ENCODE assay signal across 8 cellular contexts in genomic region chr20:13800728-13801134, GRCh38. TPM values are rescaled to one million over a fixed set of nuclear protein-coding genes. Genes with fewer than 3 reads are reported as not detected.
DNase-seq lines count a peak whose midpoint lies in the region; ATAC-seq, FAIRE-seq and TF ChIP-seq lines count a peak whose summit lies in the region.

No MANE protein-coding gene starts in this region.

- H4K20me1 ChIP-seq in mammary epithelial cell (ENCODE audit: insufficient read depth, low read length) (no peaks in the 10 kb centered on the region), HepG2 (ENCODE audit: insufficient read depth, low read length) (no peaks in the 10 kb centered on the region)

- TF ChIP-seq CTCF in BE2C (IDR thresholded peaks at IDR 0.05; ENCODE audit: low read depth, low read length) (no peak), mammary epithelial cell (conservative IDR thresholded peaks at IDR 0.05 in 1 of 2, IDR thresholded peaks at IDR 0.05 in 1 of 2; ENCODE audit: extremely low read depth in 1 of 2, insufficient read depth in 1 of 2, low read depth in 1 of 2, low read length in 2 of 2) (no peak), HepG2 (CRISPR knock-in tag; IDR thresholded peaks at IDR 0.05) (peak; percentile 12; the same call in 1 of the 2 replicates)

- H3K27ac ChIP-seq in mammary epithelial cell (ENCODE audit: insufficient read depth, low read depth, low read length) (no peak overlapping the region), HepG2 (ENCODE audit: extremely low read length, insufficient read depth, low read length) (peak overlapping the region; percentile 34)

- H3K27me3 ChIP-seq in BE2C = no peaks in the 10 kb centered on the region
- H3K27me3 ChIP-seq in mammary epithelial cell (ENCODE audit: insufficient read depth, low read length) = no peaks in the 10 kb centered on the region
- no peaks in the 10 kb centered on the region for H3K27me3 ChIP-seq in HepG2 (ENCODE audit: control insufficient read depth in 1 of 2, insufficient read depth in 2 of 2, low read length in 2 of 2)

- intact Hi-C loops in mammary epithelial cell (cut with micrococcal nuclease) (no loop called here), HepG2 (cut with micrococcal nuclease; ENCODE audit: unreplicated experiment) (no loop called here)

- peak; percentile 93 for FAIRE-seq in HepG2 (lab: Jason Lieb, UNC)

- no peaks in the 10 kb centered on the region for H3K9me3 ChIP-seq in BE2C
- H3K9me3 ChIP-seq in mammary epithelial cell (replicated peaks; ENCODE audit: insufficient read depth, low read length) = no peaks in the 10 kb centered on the region
- H3K9me3 ChIP-seq in HepG2 (ENCODE audit: low read length) = no peaks in the 10 kb centered on the region

- H2AFZ ChIP-seq in mammary epithelial cell (ENCODE audit: low read depth, low read length) = no peak overlapping the region
- H2AFZ ChIP-seq in HepG2 (ENCODE audit: low read length) = no peak overlapping the region

- H3K4me1 ChIP-seq in BE2C (peaks cover 7% of the 10 kb centered on the region), mammary epithelial cell (ENCODE audit: insufficient read depth, low read length) (peaks cover 16% of the 10 kb centered on the region), HepG2 (ENCODE audit: insufficient read depth, low read length) (peaks cover 26% of the 10 kb centered on the region)

- H3K9ac ChIP-seq in mammary epithelial cell (ENCODE audit: insufficient read depth, low read length) (no peak overlapping the region), HepG2 (ENCODE audit: insufficient read depth, low read depth, low read length) (no peak overlapping the region)

- CTCF ChIA-PET in mammary epithelial cell (lab: Charles Lee; ENCODE audit: low non-redundant PET) = interaction anchor here (0.9 kb wide), 1 partner anchor 13 kb away, joined by 4 read pairs; no protein-coding TSS in a partner anchor
- CTCF ChIA-PET in HepG2 (lab: Yijun Ruan, JAX; ENCODE audit: low intra/inter-chr PET ratio, low total read pairs) = no interaction called here

- no peak overlapping the region for H3K4me3 ChIP-seq in BE2C (ENCODE audit: low read depth, low read length)
- no peak overlapping the region for H3K4me3 ChIP-seq in mammary epithelial cell (replicated peaks in 1 of 3; ENCODE audit: insufficient read depth in 1 of 3, low read depth in 2 of 3, low read length in 3 of 3)
- H3K4me3 ChIP-seq in HepG2 (replicated peaks in 1 of 3; ENCODE audit: insufficient read depth in 1 of 3, low read depth in 2 of 3, low read length in 3 of 3) = no peak overlapping the region

- H3K36me3 ChIP-seq in BE2C = peaks cover 74% of the 10 kb centered on the region
- peaks cover 26% of the 10 kb centered on the region for H3K36me3 ChIP-seq in mammary epithelial cell (ENCODE audit: insufficient read depth, low read length)
- peaks cover 27 to 80% of the 10 kb centered on the region in 2 experiments for H3K36me3 ChIP-seq in HepG2 (replicated peaks in 1 of 2; ENCODE audit: control insufficient read depth in 1 of 2, insufficient read depth in 2 of 2, low read length in 2 of 2)

- TF ChIP-seq EP300 in HepG2 (IDR thresholded peaks at IDR 0.05; ENCODE audit: low read depth in 2 of 2, low read length in 2 of 2) (peak in 1 of 2 experiments; percentile 18; a peak in 1 of 4 replicates), HepG2 (CRISPR knock-in tag; IDR thresholded peaks at IDR 0.05; ENCODE audit: borderline replicate concordance) (peak; percentile 45; the same call in 1 of the 2 replicates)

- in situ Hi-C loops in mammary epithelial cell (cut with MboI; ENCODE audit: low sequenced_read_pairs in 2 of 2) (no loop called here), HepG2 (cut with HindIII; ENCODE audit: extremely low pct_ligation_motif_present, low pct_unique_long_range_greater_than_20kb) (no loop called here)

- peak in 1 of 2 experiments; percentile 41; a peak in 1 of 4 replicates for TF ChIP-seq POLR2A in HepG2 (IDR thresholded peaks at IDR 0.05; ENCODE audit: insufficient read depth in 1 of 2, low read depth in 2 of 2, low read length in 2 of 2)

- dilution Hi-C loops in mammary epithelial cell (cut with HindIII; ENCODE audit: low sequenced_read_pairs) = no loop called here

- H3K79me2 ChIP-seq in mammary epithelial cell (ENCODE audit: insufficient read depth, low read length) (peaks cover 4% of the 10 kb centered on the region), HepG2 (ENCODE audit: insufficient read depth, low read length) (no peaks in the 10 kb centered on the region)

- BruUV-seq in mammary epithelial cell (replicated peaks; lab: Mats Ljungman, UMichigan) = no TSS peak
- BruUV-seq in HepG2 (replicated peaks; lab: Mats Ljungman, UMichigan) = no TSS peak

- DNase-seq in BE2C (peak; percentile 73), NCI-H1694 (lab: John Stamatoyannopoulos, UW) (peak; percentile 93), mammary epithelial cell (peak; percentile 94), HepG2 (ENCODE audit: low spot score) (peak; percentile 89)
- DNase-seq in activated CD8-positive, alpha-beta memory T cell treated with anti-CD3 and anti-CD28 coated beads for 24 hours = no peak
- DNase-seq in activated CD4-positive, alpha-beta T cell treated with anti-CD3 and anti-CD28 coated beads, Interleukin-2, amount 50 U/mL, for 4 hours = no peak
- no peak for DNase-seq in activated CD4-positive, alpha-beta T cell treated with anti-CD3 and anti-CD28 coated beads, Interleukin-2, amount 50 U/mL, for 1 hour

- POLR2A ChIA-PET in HepG2 (lab: Yijun Ruan, JAX) = interaction anchor here (1.7 kb wide), 2 partner anchors 12 to 16 kb away, joined by 8 to 14 read pairs; partner anchors contain the start of genes ESF1 and NDUFAF5

- TF ChIP-seq RAD21 in HepG2 (CRISPR knock-in tag; IDR thresholded peaks at IDR 0.05) = no peak

- ATAC-seq in HepG2 (peak; percentile 100), GM18520 (IDR thresholded peaks at IDR 0.05; ENCODE audit: unreplicated experiment) (no peak)

- peak overlapping the region; percentile 65 for H3K4me2 ChIP-seq in mammary epithelial cell (ENCODE audit: insufficient read depth, low read depth, low read length)
- H3K4me2 ChIP-seq in HepG2 (ENCODE audit: low read depth, low read length) = peak overlapping the region; percentile 23; the same call in 1 of the 2 replicates

- 0% methylated on average over 7 of the region's 7 CpGs for WGBS in mammary epithelial cell (ENCODE audit: low coverage, missing lambda C conversion rate)
- WGBS in HepG2 (ENCODE audit: low lambda C conversion rate) = 23% methylated on average over 7 of the region's 7 CpGs

RNA-seq across cellular contexts. Expression of gene NDUFAF5, which starts 15.9 kb away (rescaled TPM):
- 49.2 TPM for polyA plus RNA-seq in BE2C (2012; ENCODE audit: insufficient read depth, insufficient read length, low read depth)
- total RNA-seq in mammary epithelial cell (10 to 100 TPM; 10.8 to 34.7 TPM), HepG2 (2016; rRNA removed; fragmentation: Illumina TruSeq; extraction: Trizol) (66.7 and 86.0 TPM in 2 replicates)
- polyA plus RNA-seq in mammary epithelial cell (10.8 TPM), HepG2 (2011; rRNA removed) (18.7 and 23.1 TPM in 2 replicates)
- 19.1 TPM for polyA minus RNA-seq in mammary epithelial cell
- 30.8 and 32.0 TPM in 2 replicates for total RNA-seq in HepG2 (2016; cell fraction: cytosol; rRNA removed; fragmentation: Illumina TruSeq; extraction: Trizol; ENCODE audit: low read depth)
- total RNA-seq in HepG2 (2016; cell fraction: insoluble cytoplasmic fraction; rRNA removed; fragmentation: Illumina TruSeq; extraction: Trizol) = 74.9 and 86.0 TPM in 2 replicates
- total RNA-seq in HepG2 (2016; cell fraction: membrane; rRNA removed; fragmentation: Illumina TruSeq; extraction: Trizol) = 50.4 and 54.3 TPM in 2 replicates
- 91.1 and 92.0 TPM in 2 replicates for total RNA-seq in HepG2 (2016; cell fraction: nucleus; rRNA removed; fragmentation: Illumina TruSeq; extraction: Trizol)
- 10.1 and 15.3 TPM in 2 replicates for polyA plus RNA-seq in HepG2 (2011; cell fraction: cytosol; rRNA removed)
- 20.9 and 31.1 TPM in 2 replicates for polyA plus RNA-seq in HepG2 (2011; cell fraction: nucleus; rRNA removed)
- 27.5 and 36.0 TPM in 2 replicates for polyA plus RNA-seq in HepG2 (2012)
- polyA plus RNA-seq in HepG2 (2016; cell fraction: cytosol; fragmentation: Illumina TruSeq; extraction: Trizol; ENCODE audit: low read depth) = 19.8 and 21.6 TPM in 2 replicates
- polyA plus RNA-seq in HepG2 (2016; cell fraction: insoluble cytoplasmic fraction; fragmentation: Illumina TruSeq; extraction: Trizol; ENCODE audit: low read depth) = 63.1 and 68.5 TPM in 2 replicates
- 22.7 and 26.9 TPM in 2 replicates for polyA plus RNA-seq in HepG2 (2016; cell fraction: membrane; fragmentation: Illumina TruSeq; extraction: Trizol; ENCODE audit: low read depth)
- 87.8 and 109 TPM in 2 replicates for polyA plus RNA-seq in HepG2 (2016; cell fraction: nucleus; fragmentation: Illumina TruSeq; extraction: Trizol; ENCODE audit: insufficient read depth, low read depth)
- polyA minus RNA-seq in HepG2 (2011; rRNA and poly(A)+ RNA removed; ENCODE audit: low replicate concordance) = 4.9 and 6.3 TPM in 2 replicates
- polyA minus RNA-seq in HepG2 (2011; cell fraction: cytosol; rRNA and poly(A)+ RNA removed) = 8.4 and 9.1 TPM in 2 replicates
- 107 and 108 TPM in 2 replicates for polyA minus RNA-seq in HepG2 (2011; cell fraction: nucleus; rRNA and poly(A)+ RNA removed)

RNA-seq across cellular contexts. Expression of gene ESF1, which starts 16.0 kb away (rescaled TPM):
- 21.4 TPM for polyA plus RNA-seq in BE2C (2012; ENCODE audit: insufficient read depth, insufficient read length, low read depth)
- total RNA-seq in mammary epithelial cell (10 to 100 TPM in 1 of 2 donors, 1 to 10 TPM in 1; 6.7 to 16.2 TPM), HepG2 (2016; rRNA removed; fragmentation: Illumina TruSeq; extraction: Trizol) (66.9 and 95.1 TPM in 2 replicates)
- polyA plus RNA-seq in mammary epithelial cell (2.7 TPM), HepG2 (2011; rRNA removed) (5.7 and 7.3 TPM in 2 replicates)
- 0.72 TPM for polyA minus RNA-seq in mammary epithelial cell
- total RNA-seq in HepG2 (2016; cell fraction: cytosol; rRNA removed; fragmentation: Illumina TruSeq; extraction: Trizol; ENCODE audit: low read depth) = 7.5 and 9.0 TPM in 2 replicates
- 68.6 and 90.2 TPM in 2 replicates for total RNA-seq in HepG2 (2016; cell fraction: insoluble cytoplasmic fraction; rRNA removed; fragmentation: Illumina TruSeq; extraction: Trizol)
- total RNA-seq in HepG2 (2016; cell fraction: membrane; rRNA removed; fragmentation: Illumina TruSeq; extraction: Trizol) = 13.8 and 18.1 TPM in 2 replicates
- 67.2 and 79.2 TPM in 2 replicates for total RNA-seq in HepG2 (2016; cell fraction: nucleus; rRNA removed; fragmentation: Illumina TruSeq; extraction: Trizol)
- 1.7 and 2.7 TPM in 2 replicates for polyA plus RNA-seq in HepG2 (2011; cell fraction: cytosol; rRNA removed)
- polyA plus RNA-seq in HepG2 (2011; cell fraction: nucleus; rRNA removed) = 2.5 and 5.8 TPM in 2 replicates
- polyA plus RNA-seq in HepG2 (2012) = 34.6 and 44.9 TPM in 2 replicates
- polyA plus RNA-seq in HepG2 (2016; cell fraction: cytosol; fragmentation: Illumina TruSeq; extraction: Trizol; ENCODE audit: low read depth) = 1.00 and 1.2 TPM in 2 replicates
- polyA plus RNA-seq in HepG2 (2016; cell fraction: insoluble cytoplasmic fraction; fragmentation: Illumina TruSeq; extraction: Trizol; ENCODE audit: low read depth) = 69.7 and 73.1 TPM in 2 replicates
- 3.0 and 3.7 TPM in 2 replicates for polyA plus RNA-seq in HepG2 (2016; cell fraction: membrane; fragmentation: Illumina TruSeq; extraction: Trizol; ENCODE audit: low read depth)
- 61.2 and 66.0 TPM in 2 replicates for polyA plus RNA-seq in HepG2 (2016; cell fraction: nucleus; fragmentation: Illumina TruSeq; extraction: Trizol; ENCODE audit: insufficient read depth, low read depth)
- 0.32 and 0.37 TPM in 2 replicates for polyA minus RNA-seq in HepG2 (2011; rRNA and poly(A)+ RNA removed; ENCODE audit: low replicate concordance)
- polyA minus RNA-seq in HepG2 (2011; cell fraction: cytosol; rRNA and poly(A)+ RNA removed) = 10.5 and 11.4 TPM in 2 replicates
- 47.6 and 49.1 TPM in 2 replicates for polyA minus RNA-seq in HepG2 (2011; cell fraction: nucleus; rRNA and poly(A)+ RNA removed)

Comparison
In these comparisons a context has a peak if more than half of its experiments do, and no peak if none do; other contexts are left out.
1. DNase-seq: peak in BE2C (single experiment), NCI-H1694 (single experiment), mammary epithelial cell (single experiment) and HepG2 (single experiment); none in activated CD8-positive, alpha-beta memory T cell treated with anti-CD3 and anti-CD28 coated beads for 24 hours (single experiment), activated CD4-positive, alpha-beta T cell treated with anti-CD3 and anti-CD28 coated beads, Interleukin-2, amount 50 U/mL, for 4 hours (0 of 2) and activated CD4-positive, alpha-beta T cell treated with anti-CD3 and anti-CD28 coated beads, Interleukin-2, amount 50 U/mL, for 1 hour (single experiment).